In genomic region chr10:22537810-22538209, GRCh38 we compare ENCODE assay signal across 20 cellular contexts.
A peak's percentile ranks its signal among the peaks of the same experiment; 100 is the strongest.
DNase-seq lines count a peak whose midpoint lies in the region; ATAC-seq and TF ChIP-seq lines count a peak whose summit lies in the region.
"Had no signal": no experiment of that assay in that cellular context is flagged by ENCODE, and none has a peak within 500 bp of the region (broad histone marks: within the 10 kb centered on the region; RNA-seq: fewer than 3 reads in every experiment).

No MANE protein-coding gene starts in this region.

- WGBS in prostate gland: 95% methylated on average over 6 of the region's 6 CpGs

- intact Hi-C loops in Right ventricle myocardium superior (cut with DNase I) (no loop called here), left cardiac atrium (cut with DNase I) (no loop called here), prostate gland (cut with DNase I) (no loop called here)

- no peaks in the 10 kb centered on the region for H3K27me3 ChIP-seq in right atrium auricular region
- no peaks in the 10 kb centered on the region for H3K27me3 ChIP-seq in neutrophil
- H3K27me3 ChIP-seq in prostate gland (replicated peaks; ENCODE audit: insufficient read depth): no peaks in the 10 kb centered on the region
- no peaks in the 10 kb centered on the region for H3K27me3 ChIP-seq in MG63
- H3K27me3 ChIP-seq: BE2C had no signal

- H3K9me3 ChIP-seq in right atrium auricular region (no peaks in the 10 kb centered on the region), neutrophil (no peaks in the 10 kb centered on the region), prostate gland (no peaks in the 10 kb centered on the region), MG63 (no peaks in the 10 kb centered on the region)
- H3K9me3 ChIP-seq: BE2C had no signal

- peak; percentile 87 for ATAC-seq in Right ventricle myocardium superior (ENCODE audit: poor library complexity)
- ATAC-seq in left cardiac atrium: peak; percentile 61 to 66

- H3K36me3 ChIP-seq in right atrium auricular region (peaks cover 28% of the 10 kb centered on the region), neutrophil (peaks cover 86% of the 10 kb centered on the region), prostate gland (no peaks in the 10 kb centered on the region), MG63 (no peaks in the 10 kb centered on the region; the same call in 1 of the 2 replicates)

- H3K4me3 ChIP-seq in right atrium auricular region: no peak overlapping the region
- H3K4me3 ChIP-seq in neutrophil (ENCODE audit: low read depth in 1 of 2, low read length in 1 of 2): no peak overlapping the region
- no peak overlapping the region for H3K4me3 ChIP-seq in prostate gland
- H3K4me3 ChIP-seq in MG63: no peak overlapping the region

- no peak for TF ChIP-seq CTCF in right atrium auricular region (IDR thresholded peaks at IDR 0.05)
- TF ChIP-seq CTCF in neutrophil (IDR thresholded peaks at IDR 0.05): no peak
- no peak for TF ChIP-seq CTCF in prostate gland (IDR thresholded peaks at IDR 0.05)

- DNase-seq in Right ventricle myocardium superior: no peak
- DNase-seq in right atrium auricular region (ENCODE audit: low spot score): no peak
- DNase-seq in left cardiac atrium: peak; percentile 31
- DNase-seq in prostate gland (ENCODE audit: low spot score): no peak
- DNase-seq in NCI-H524 (lab: John Stamatoyannopoulos, UW): no peak
- DNase-seq in activated effector memory CD4-positive, alpha-beta T cell treated with Interleukin-2 at 50 U/mL for 16 hours: no peak
- no peak for DNase-seq in MG63
- DNase-seq: BE2C; CD4-positive, CD25-positive, alpha-beta regulatory T cell; COR-L47; DMS 273 treated with DMSO at 0.1 percent for 48 hours; DND-41; H9; MV-4-11; NCI-H187; NCI-H2107; NCI-H2227 treated with DMSO at 0.1 percent for 48 hours; NCI-H524 treated with DMSO at 0.1 percent for 48 hours; SIG-M5 had no signal

- peaks cover 0 to 12% of the 10 kb centered on the region in 2 donors for H3K4me1 ChIP-seq in right atrium auricular region
- H3K4me1 ChIP-seq in neutrophil (ENCODE audit: control insufficient read depth in 1 of 2, insufficient read depth in 1 of 2, low read depth in 1 of 2, low read length in 1 of 2): no peaks in the 10 kb centered on the region
- H3K4me1 ChIP-seq in prostate gland (replicated peaks): no peaks in the 10 kb centered on the region

- TF ChIP-seq POLR2A in prostate gland (IDR thresholded peaks at IDR 0.05): no peak

- peak overlapping the region in 1 of 2 donors; percentile 19 for H3K27ac ChIP-seq in right atrium auricular region
- H3K27ac ChIP-seq in neutrophil: peak overlapping the region; percentile 34
- no peak overlapping the region for H3K27ac ChIP-seq in prostate gland
